In the genomic region with DNA sequence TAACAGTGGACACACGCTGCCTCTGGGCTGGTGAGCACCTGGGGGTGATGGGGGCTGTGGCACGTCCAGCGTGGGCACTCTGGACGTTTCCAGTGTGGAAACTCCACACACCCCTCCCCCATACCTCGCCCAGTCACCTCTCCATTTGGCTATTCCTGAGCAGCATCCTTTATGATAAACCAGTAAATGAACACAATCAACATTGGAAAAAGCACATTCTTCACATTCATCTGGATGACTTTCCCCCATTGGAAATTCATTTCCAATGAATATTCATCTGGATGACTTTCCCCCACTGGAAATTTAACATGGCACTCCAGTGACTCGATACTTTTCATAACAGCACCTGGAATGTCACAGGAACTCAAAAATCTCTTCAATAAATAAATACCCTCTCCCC, we compare ENCODE assay signal across 15 cellular contexts.
"Had no signal": no experiment of that assay in that cellular context is flagged by ENCODE, and none has a peak within 500 bp of the region (broad histone marks: within the 10 kb centered on the region; RNA-seq: fewer than 3 reads in every experiment).

No MANE protein-coding gene starts in this region.

- H3K27me3 ChIP-seq: cardiac muscle cell, foreskin keratinocyte, left lung, sigmoid colon, testis, vagina had no signal

- H3K4me3 ChIP-seq: cardiac muscle cell, left lung, sigmoid colon, testis, vagina had no signal

- H3K36me3 ChIP-seq: cardiac muscle cell, left lung, sigmoid colon, vagina had no signal

- DNase-seq: activated B cell treated with CpG ODN at 0.5 μM for 24 hours; activated CD4-positive, alpha-beta T cell treated with anti-CD3 and anti-CD28 coated beads, Interleukin-2, amount 50 U/mL, for 48 hours; activated CD8-positive, alpha-beta memory T cell treated with anti-CD3 and anti-CD28 coated beads, Interleukin-2, amount 50 U/mL, for 48 hours; activated naive CD8-positive, alpha-beta T cell treated with anti-CD3 and anti-CD28 coated beads, Interleukin-2, amount 10 ng/mL, durations not matched to agents 7 days and 5 days; amygdala; erythroblast; foreskin keratinocyte; kidney; left lung; retina; sigmoid colon; T-helper 17 cell; testis had no signal

- H3K27ac ChIP-seq: cardiac muscle cell, foreskin keratinocyte, left lung, testis, vagina had no signal

- ATAC-seq: foreskin keratinocyte, left lung had no signal

- H3K4me1 ChIP-seq: foreskin keratinocyte, left lung, sigmoid colon, vagina had no signal

- H3K9me3 ChIP-seq: left lung, sigmoid colon, testis, vagina had no signal
